Comparison of ENCODE assay signal across 1 cellular context in the genomic region with DNA sequence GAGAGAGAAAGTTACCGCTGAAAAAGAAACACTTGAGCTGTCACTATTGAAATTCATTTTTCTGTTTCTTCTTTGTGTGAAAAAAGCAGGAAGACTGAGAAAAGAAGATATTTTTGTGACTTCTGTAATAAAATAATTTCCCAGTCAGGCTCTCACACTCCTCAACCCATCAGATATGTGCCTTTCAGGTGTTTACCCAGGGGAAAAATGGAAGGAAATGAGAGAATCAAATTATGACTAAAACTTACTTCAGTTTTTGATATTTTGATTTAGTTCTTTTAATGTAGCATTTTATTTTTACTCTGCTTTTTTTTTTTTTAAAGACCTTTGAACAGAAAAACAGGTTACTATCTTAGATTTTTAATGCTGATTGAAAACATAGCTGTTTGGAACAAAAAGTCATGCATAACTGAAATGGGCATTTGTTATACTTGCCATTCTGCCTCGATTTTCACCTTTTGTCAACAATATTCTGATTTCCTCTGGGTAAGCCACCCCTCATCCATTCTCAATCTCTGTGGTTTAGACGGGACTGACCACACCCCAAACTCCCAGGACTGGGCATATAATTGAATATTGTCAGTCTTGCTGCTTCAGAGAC.
A peak's percentile ranks its signal among the peaks of the same experiment; 100 is the strongest.
TF ChIP-seq lines count a peak whose summit lies in the region.

No MANE protein-coding gene starts in this region.

TF ChIP-seq in GM12878, 131 proteins besides CTCF, POLR2A, EP300 and RAD21 (continued from another document):
- 0 out of 2 replicates have a peak, but pooled peaks have one; percentile 21 for TF ChIP-seq RELB (IDR thresholded peaks at IDR 0.05; ENCODE audit: low read depth)
- peak; percentile 68; the same call in 1 of the 2 replicates for TF ChIP-seq ATF2 (IDR thresholded peaks at IDR 0.05; ENCODE audit: low read length)
- no peak for TF ChIP-seq LARP7 (IDR thresholded peaks at IDR 0.05)
- no peak for TF ChIP-seq SIX5 (IDR thresholded peaks at IDR 0.05; ENCODE audit: low read depth, low read length, severe bottlenecking)
- no peak for TF ChIP-seq CHD4 (IDR thresholded peaks at IDR 0.05)
- TF ChIP-seq HDAC2 (IDR thresholded peaks at IDR 0.05): no peak
- no peak for TF ChIP-seq PKNOX1 (IDR thresholded peaks at IDR 0.05)
- TF ChIP-seq, protein P1, sequence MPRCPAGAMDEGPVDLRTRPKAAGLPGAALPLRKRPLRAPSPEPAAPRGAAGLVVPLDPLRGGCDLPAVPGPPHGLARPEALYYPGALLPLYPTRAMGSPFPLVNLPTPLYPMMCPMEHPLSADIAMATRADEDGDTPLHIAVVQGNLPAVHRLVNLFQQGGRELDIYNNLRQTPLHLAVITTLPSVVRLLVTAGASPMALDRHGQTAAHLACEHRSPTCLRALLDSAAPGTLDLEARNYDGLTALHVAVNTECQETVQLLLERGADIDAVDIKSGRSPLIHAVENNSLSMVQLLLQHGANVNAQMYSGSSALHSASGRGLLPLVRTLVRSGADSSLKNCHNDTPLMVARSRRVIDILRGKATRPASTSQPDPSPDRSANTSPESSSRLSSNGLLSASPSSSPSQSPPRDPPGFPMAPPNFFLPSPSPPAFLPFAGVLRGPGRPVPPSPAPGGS (IDR thresholded peaks at IDR 0.05; ENCODE audit: borderline replicate concordance, insufficient read depth, low read depth, low read length, poor library complexity, severe bottlenecking): peak; percentile 60
- TF ChIP-seq IKZF2 (IDR thresholded peaks at IDR 0.05): 0 out of 4 replicates have a peak, but pooled peaks of 1 of the 2 experiments have one; percentile 27
- TF ChIP-seq SREBF1 (IDR thresholded peaks at IDR 0.05; ENCODE audit: low read length): no peak
- TF ChIP-seq MYC (IDR thresholded peaks at IDR 0.05; ENCODE audit: insufficient read depth, insufficient read length, insufficient replicate concordance, low read length, severe bottlenecking): no peak
